In genomic region chr11:120013325-120014250, GRCh38 we compare ENCODE assay signal across 8 cellular contexts.
DNase-seq lines count a peak whose midpoint lies in the region; ATAC-seq and TF ChIP-seq lines count a peak whose summit lies in the region.

No MANE protein-coding gene starts in this region.

- no peak for ATAC-seq in GM18870 (IDR thresholded peaks at IDR 0.05; ENCODE audit: unreplicated experiment)

- H3K4me1 Mint-ChIP-seq in progenitor cell of endocrine pancreas (ENCODE audit: low read depth) = peaks cover 1% of the 10 kb centered on the region
- no peaks in the 10 kb centered on the region for H3K4me1 Mint-ChIP-seq in immature natural killer cell

- no peaks in the 10 kb centered on the region for H3K9me2 ChIP-seq in SK-N-SH

- H3F3A ChIP-seq in SK-N-SH (replicated peaks; ENCODE audit: insufficient read depth) = no peaks in the 10 kb centered on the region

- POLR2A ChIA-PET in SK-N-SH (lab: Yijun Ruan, JAX) = no interaction called here

- CTCF ChIA-PET in SK-N-SH (lab: Yijun Ruan, JAX) = interaction anchor here (0.6 to 10.7 kb wide), 19 partner anchors 9 to 290 kb away, joined by 3 to 73 read pairs (median 3); no protein-coding TSS in a partner anchor

- no peak overlapping the region for H2AFZ ChIP-seq in SK-N-SH (ENCODE audit: low read depth)

- peak overlapping the region in 2 of 11 experiments; percentile 14 to 27; a peak in 1 of 22 replicates for H3K9ac ChIP-seq in BLaER1 treated with 17β-estradiol and CSF1 and Interleukin-3, amounts not matched to agents 10 nM and 100 nM
- H3K9ac ChIP-seq in SK-N-SH = no peak overlapping the region

- H3K4me3 ChIP-seq in BLaER1 treated with 17β-estradiol and CSF1 and Interleukin-3, amounts not matched to agents 10 nM and 100 nM = no peak overlapping the region
- peak overlapping the region in 1 of 2 experiments; percentile 21; a peak in 1 of 4 replicates for H3K4me3 ChIP-seq in SK-N-SH (ENCODE audit: low read depth in 2 of 2, low read length in 1 of 2)

- DNase-seq in H4 (ENCODE audit: low spot score) (peak; percentile 32), SK-N-SH (peak; percentile 78), glomerular visceral epithelial cell (ENCODE audit: extremely low spot score) (peak; percentile 22), progenitor cell of endocrine pancreas (ENCODE audit: low spot score, unreplicated experiment) (peak; percentile 57), immature natural killer cell (no peak)
- DNase-seq in stimulated activated naive CD4-positive, alpha-beta T cell treated with Interleukin-2 at 50 U/mL for 16 hours (lab: John Stamatoyannopoulos, UW) = no peak

- peaks cover 0 to 31% (median 16%) of the 10 kb centered on the region in 10 experiments; a peak in 14 of 20 replicates for H3K4me1 ChIP-seq in BLaER1 treated with 17β-estradiol and CSF1 and Interleukin-3, amounts not matched to agents 10 nM and 100 nM
- H3K4me1 ChIP-seq in SK-N-SH (ENCODE audit: control insufficient read depth in 1 of 2, insufficient read depth in 2 of 2, low read depth in 1 of 2, low read length in 1 of 2) = peaks cover 0 to 43% of the 10 kb centered on the region in 2 experiments; a peak in 2 of 4 replicates

- no peak for TF ChIP-seq EP300 in SK-N-SH (IDR thresholded peaks at IDR 0.05; ENCODE audit: borderline replicate concordance in 1 of 2, low read depth in 1 of 2, low read length in 1 of 2)

- 45% methylated on average over 6 of the region's 28 CpGs for WGBS in SK-N-SH (ENCODE audit: low lambda C conversion rate)

- H3K27ac ChIP-seq in BLaER1 treated with 17β-estradiol and CSF1 and Interleukin-3, amounts not matched to agents 10 nM and 100 nM = no peak overlapping the region
- no peak overlapping the region; a peak in 1 of 4 replicates for H3K27ac ChIP-seq in SK-N-SH (ENCODE audit: low read depth in 2 of 2, low read length in 1 of 2)

- H3K36me3 ChIP-seq in BLaER1 treated with 17β-estradiol and CSF1 and Interleukin-3, amounts not matched to agents 10 nM and 100 nM = no peaks in the 10 kb centered on the region
- no peaks in the 10 kb centered on the region for H3K36me3 ChIP-seq in SK-N-SH (replicated peaks in 1 of 2; ENCODE audit: control insufficient read depth in 1 of 2, insufficient read depth in 2 of 2, low read length in 1 of 2)

- H3K36me3 Mint-ChIP-seq in progenitor cell of endocrine pancreas (ENCODE audit: insufficient read depth) (no peaks in the 10 kb centered on the region), immature natural killer cell (no peaks in the 10 kb centered on the region)

- peak overlapping the region in 9 of 11 experiments; percentile 13 to 65 (median 50); a peak in 16 of 22 replicates for H3K4me2 ChIP-seq in BLaER1 treated with 17β-estradiol and CSF1 and Interleukin-3, amounts not matched to agents 10 nM and 100 nM
- no peak overlapping the region for H3K4me2 ChIP-seq in SK-N-SH

- H3K27me3 Mint-ChIP-seq in progenitor cell of endocrine pancreas (peaks cover 69% of the 10 kb centered on the region), immature natural killer cell (ENCODE audit: low read depth in 3 of 3) (peaks cover 8 to 26% (median 12%) of the 10 kb centered on the region in 3 donors)

- H3K4me3 Mint-ChIP-seq in progenitor cell of endocrine pancreas (ENCODE audit: low read depth) (no peak overlapping the region), immature natural killer cell (no peak overlapping the region)

- H3K27ac Mint-ChIP-seq in progenitor cell of endocrine pancreas (no peak overlapping the region), immature natural killer cell (no peak overlapping the region)

- H3K9me3 Mint-ChIP-seq in progenitor cell of endocrine pancreas (ENCODE audit: low read depth) (no peaks in the 10 kb centered on the region), immature natural killer cell (no peaks in the 10 kb centered on the region)

- no peaks in the 10 kb centered on the region for H4K20me1 ChIP-seq in BLaER1 treated with 17β-estradiol and CSF1 and Interleukin-3, amounts not matched to agents 10 nM and 100 nM
- no peaks in the 10 kb centered on the region for H4K20me1 ChIP-seq in SK-N-SH (ENCODE audit: insufficient read depth)

- H3K79me2 ChIP-seq in SK-N-SH (ENCODE audit: insufficient read depth) = no peaks in the 10 kb centered on the region

- H3K27me3 ChIP-seq in BLaER1 treated with 17β-estradiol and CSF1 and Interleukin-3, amounts not matched to agents 10 nM and 100 nM = 0 out of 22 replicates have a peak, but pooled peaks cover 0 to 5% (median 0%) of the 10 kb centered on the region in 11 experiments
- peaks cover 7% of the 10 kb centered on the region; the same call in 1 of the 2 replicates for H3K27me3 ChIP-seq in SK-N-SH (ENCODE audit: insufficient read depth)

- peak; percentile 54 for TF ChIP-seq CTCF in SK-N-SH (IDR thresholded peaks at IDR 0.05)
- peak; percentile 81 for TF ChIP-seq CTCF in progenitor cell of endocrine pancreas (IDR thresholded peaks at IDR 0.05; ENCODE audit: unreplicated experiment)

- peak; percentile 71 for TF ChIP-seq RAD21 in SK-N-SH (IDR thresholded peaks at IDR 0.05; ENCODE audit: low read length)

- no peaks in the 10 kb centered on the region for H3K9me3 ChIP-seq in BLaER1 treated with 17β-estradiol and CSF1 and Interleukin-3, amounts not matched to agents 10 nM and 100 nM (replicated peaks in 1 of 11)
- H3K9me3 ChIP-seq in SK-N-SH = no peaks in the 10 kb centered on the region

TF ChIP-seq in SK-N-SH, 30 proteins besides CTCF, POLR2A, EP300 and RAD21:
- TF ChIP-seq SMC3 (IDR thresholded peaks at IDR 0.05; ENCODE audit: low read depth, low read length) = peak; percentile 72
- no peak for TF ChIP-seq GATA2 (CRISPR knock-in tag; IDR thresholded peaks at IDR 0.05)

Comparison
In these comparisons a context has a peak if more than half of its experiments do, and no peak if none do; other contexts are left out.
1. DNase-seq: peak in H4 (single experiment), SK-N-SH (single experiment), glomerular visceral epithelial cell (single experiment) and progenitor cell of endocrine pancreas (single experiment); none in stimulated activated naive CD4-positive, alpha-beta T cell treated with Interleukin-2 at 50 U/mL for 16 hours (single experiment) and immature natural killer cell (0 of 3).